Comparison of ENCODE assay signal across 15 cellular contexts in the genomic region with DNA sequence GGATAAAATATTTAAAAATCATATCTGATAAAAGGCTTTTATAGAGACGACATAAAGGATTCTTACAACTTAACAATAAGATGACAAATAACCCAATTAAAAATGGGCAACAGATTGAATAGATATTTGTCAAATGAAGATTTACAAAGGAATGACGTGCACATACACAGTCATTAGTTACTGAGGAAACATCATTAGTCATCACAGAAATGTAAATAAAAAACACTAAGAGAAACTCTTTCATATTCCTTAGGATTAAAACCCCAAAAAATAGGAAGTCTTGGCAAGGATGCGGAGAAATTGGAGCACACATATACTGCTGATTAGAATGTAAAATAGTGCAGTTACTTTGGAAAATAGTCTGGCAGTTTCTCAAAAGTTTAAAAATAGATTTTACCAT.
DNase-seq lines count a peak whose midpoint lies in the region; ATAC-seq, FAIRE-seq and TF ChIP-seq lines count a peak whose summit lies in the region.
"Had no signal": no experiment of that assay in that cellular context is flagged by ENCODE, and none has a peak within 500 bp of the region (broad histone marks: within the 10 kb centered on the region; RNA-seq: fewer than 3 reads in every experiment).

No MANE protein-coding gene starts in this region.

- ATAC-seq in A549 = no peak
- no peak for ATAC-seq in HG03135 (IDR thresholded peaks at IDR 0.05; ENCODE audit: unreplicated experiment)

- 0 out of 3 replicates have a peak, but pooled peaks cover 3% of the 10 kb centered on the region for H3K4me1 ChIP-seq in A549
- H3K4me1 ChIP-seq: BLaER1, HAP-1 had no signal

- WGBS in A549 (ENCODE audit: missing lambda C conversion rate) = 33% methylated on average over 3 of the region's 3 CpGs

- peaks cover 4% of the 10 kb centered on the region; the same call in 1 of the 3 replicates for H3K9me3 ChIP-seq in A549
- H3K9me3 ChIP-seq: BLaER1, HAP-1 had no signal

- POLR2A ChIA-PET in A549 (lab: Yijun Ruan, JAX) = no interaction called here

- H3K27ac ChIP-seq in 22Rv1 = peak overlapping the region; percentile 21; the same call in 1 of the 2 replicates
- no peak overlapping the region for H3K27ac ChIP-seq in A549
- H3K27ac ChIP-seq: BLaER1, HL-60 had no signal

- TF ChIP-seq CTCF in 22Rv1 (IDR thresholded peaks at IDR 0.05) (no peak), A549 (IDR thresholded peaks at IDR 0.05) (no peak), epithelial cell of esophagus (IDR thresholded peaks at IDR 0.05; ENCODE audit: insufficient read depth, low read depth, low read length, missing control alignments) (no peak)

- CTCF ChIA-PET in A549 (lab: Yijun Ruan, JAX) = no interaction called here

- H3K4me3 ChIP-seq in A549 = no peak overlapping the region
- H3K4me3 ChIP-seq in epithelial cell of esophagus (ENCODE audit: low read length) = no peak overlapping the region
- H3K4me3 ChIP-seq: BLaER1, HAP-1 had no signal

- no peak for TF ChIP-seq EP300 in A549 (IDR thresholded peaks at IDR 0.05)

- H3K4me2 ChIP-seq in A549 = no peak overlapping the region
- H3K4me2 ChIP-seq: BLaER1 had no signal

- no peak for TF ChIP-seq RAD21 in A549 (conservative IDR thresholded peaks at IDR 0.05 in 1 of 2, IDR thresholded peaks at IDR 0.05 in 1 of 2)

- FAIRE-seq in A549 (lab: Jason Lieb, UNC) = peak; percentile 46
- FAIRE-seq: G401.6, GM12891, GM19239, H1 had no signal

- no peak for TF ChIP-seq POLR2A in A549 (IDR thresholded peaks at IDR 0.05; ENCODE audit: low read length)

- no peak for DNase-seq in A549 (ENCODE audit: low read depth in 1 of 2, low spot score in 1 of 2)
- DNase-seq in RKO (ENCODE audit: low spot score) = peak; percentile 9
- DNase-seq in epithelial cell of esophagus (ENCODE audit: low read depth) = peak; percentile 2
- no peak for DNase-seq in NCI-H1417 treated with DMSO at 0.1 percent for 48 hours (lab: John Stamatoyannopoulos, UW)
- DNase-seq: Calu3; CD4-positive, alpha-beta memory T cell had no signal

TF ChIP-seq in A549, 52 proteins besides CTCF, POLR2A, EP300 and RAD21:
- TF ChIP-seq ZNF302 (CRISPR knock-in tag; IDR thresholded peaks at IDR 0.05) (no peak), RFX5 (IDR thresholded peaks at IDR 0.05) (0 out of 2 replicates have a peak, but pooled peaks have one; percentile 35), JUNB (IDR thresholded peaks at IDR 0.05) (no peak), CBX8 (IDR thresholded peaks at IDR 0.05) (no peak), ZFP36 (IDR thresholded peaks at IDR 0.05; ENCODE audit: borderline replicate concordance, partially characterized antibody) (no peak), RCOR1 (IDR thresholded peaks at IDR 0.05; ENCODE audit: low read depth, low read length) (no peak), ESRRA (IDR thresholded peaks at IDR 0.05; ENCODE audit: borderline replicate concordance, low read length) (no peak), FOXS1 (CRISPR knock-in tag; IDR thresholded peaks at IDR 0.05) (no peak)

Comparison
In these comparisons a context has a peak if more than half of its experiments do, and no peak if none do; other contexts are left out.
1. DNase-seq: peak in RKO (single experiment) and epithelial cell of esophagus (single experiment); none in A549 (0 of 2) and NCI-H1417 treated with DMSO at 0.1 percent for 48 hours (single experiment).